In genomic region chr1:108151548-108151947, GRCh38 we compare ENCODE assay signal across 4 cellular contexts.
TF ChIP-seq lines count a peak whose summit lies in the region.

No MANE protein-coding gene starts in this region.

TF ChIP-seq in SK-N-SH, 30 proteins besides CTCF, POLR2A, EP300 and RAD21:
- no peak for TF ChIP-seq TEAD4 (IDR thresholded peaks at IDR 0.05; ENCODE audit: borderline replicate concordance, insufficient read depth)
- TF ChIP-seq JUND (IDR thresholded peaks at IDR 0.05) = no peak
- TF ChIP-seq NFIC (IDR thresholded peaks at IDR 0.05; ENCODE audit: borderline replicate concordance) = no peak
- TF ChIP-seq SIN3A (IDR thresholded peaks at IDR 0.05; ENCODE audit: borderline replicate concordance, low read depth, low read length) = no peak
- TF ChIP-seq, protein P1, sequence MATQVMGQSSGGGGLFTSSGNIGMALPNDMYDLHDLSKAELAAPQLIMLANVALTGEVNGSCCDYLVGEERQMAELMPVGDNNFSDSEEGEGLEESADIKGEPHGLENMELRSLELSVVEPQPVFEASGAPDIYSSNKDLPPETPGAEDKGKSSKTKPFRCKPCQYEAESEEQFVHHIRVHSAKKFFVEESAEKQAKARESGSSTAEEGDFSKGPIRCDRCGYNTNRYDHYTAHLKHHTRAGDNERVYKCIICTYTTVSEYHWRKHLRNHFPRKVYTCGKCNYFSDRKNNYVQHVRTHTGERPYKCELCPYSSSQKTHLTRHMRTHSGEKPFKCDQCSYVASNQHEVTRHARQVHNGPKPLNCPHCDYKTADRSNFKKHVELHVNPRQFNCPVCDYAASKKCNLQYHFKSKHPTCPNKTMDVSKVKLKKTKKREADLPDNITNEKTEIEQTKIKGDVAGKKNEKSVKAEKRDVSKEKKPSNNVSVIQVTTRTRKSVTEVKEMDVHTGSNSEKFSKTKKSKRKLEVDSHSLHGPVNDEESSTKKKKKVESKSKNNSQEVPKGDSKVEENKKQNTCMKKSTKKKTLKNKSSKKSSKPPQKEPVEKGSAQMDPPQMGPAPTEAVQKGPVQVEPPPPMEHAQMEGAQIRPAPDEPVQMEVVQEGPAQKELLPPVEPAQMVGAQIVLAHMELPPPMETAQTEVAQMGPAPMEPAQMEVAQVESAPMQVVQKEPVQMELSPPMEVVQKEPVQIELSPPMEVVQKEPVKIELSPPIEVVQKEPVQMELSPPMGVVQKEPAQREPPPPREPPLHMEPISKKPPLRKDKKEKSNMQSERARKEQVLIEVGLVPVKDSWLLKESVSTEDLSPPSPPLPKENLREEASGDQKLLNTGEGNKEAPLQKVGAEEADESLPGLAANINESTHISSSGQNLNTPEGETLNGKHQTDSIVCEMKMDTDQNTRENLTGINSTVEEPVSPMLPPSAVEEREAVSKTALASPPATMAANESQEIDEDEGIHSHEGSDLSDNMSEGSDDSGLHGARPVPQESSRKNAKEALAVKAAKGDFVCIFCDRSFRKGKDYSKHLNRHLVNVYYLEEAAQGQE (IDR thresholded peaks at IDR 0.05; ENCODE audit: low read depth, low read length) = peak; percentile 53; the same call in 1 of the 2 replicates

TF ChIP-seq in SK-N-SH treated with all-trans-retinoic acid at 6 μM for 48 hours, 23 proteins besides CTCF, POLR2A, EP300 and RAD21:
- TF ChIP-seq TCF4 (CRISPR knock-in tag; IDR thresholded peaks at IDR 0.05; ENCODE audit: borderline replicate concordance) (no peak), ZNF8 (CRISPR knock-in tag; IDR thresholded peaks at IDR 0.05) (no peak)

TF ChIP-seq in HEK293, 187 proteins besides CTCF, POLR2A, EP300 and RAD21:
- TF ChIP-seq, protein P1 (tag by site-specific recombination; IDR thresholded peaks at IDR 0.05) = peak; percentile 63
- TF ChIP-seq ZNF175 (tag by site-specific recombination; IDR thresholded peaks at IDR 0.05) = no peak
TF ChIP-seq in HEK293: peak in this region for 1.

TF ChIP-seq in Ishikawa, 13 proteins besides CTCF, POLR2A, EP300 and RAD21:
- TF ChIP-seq, protein P1 (IDR thresholded peaks at IDR 0.05; ENCODE audit: low read depth) = peak; percentile 35; the same call in 1 of the 2 replicates
- TF ChIP-seq CREB1 (IDR thresholded peaks at IDR 0.05; ENCODE audit: low read depth) = no peak
